In genomic region chrX:19625612-19626011, GRCh38 we compare ENCODE assay signal across 10 cellular contexts.
DNase-seq lines count a peak whose midpoint lies in the region; ATAC-seq, FAIRE-seq and TF ChIP-seq lines count a peak whose summit lies in the region.
"Had no signal": no experiment of that assay in that cellular context is flagged by ENCODE, and none has a peak within 500 bp of the region (broad histone marks: within the 10 kb centered on the region; RNA-seq: fewer than 3 reads in every experiment).

No MANE protein-coding gene starts in this region.

- H3K27me3 Mint-ChIP-seq in stimulated activated memory B cell treated with anti-CD40 and anti-IgM and Interleukin-4, amounts not matched to agents 10 μg/mL and 1 μg/mL and 100 μg/mL, for 72 hours = no peaks in the 10 kb centered on the region

- H3K27ac Mint-ChIP-seq in stimulated activated memory B cell treated with anti-CD40 and anti-IgM and Interleukin-4, amounts not matched to agents 10 μg/mL and 1 μg/mL and 100 μg/mL, for 72 hours = peak overlapping the region; percentile 35

- no peaks in the 10 kb centered on the region for H3K9me3 ChIP-seq in keratinocyte (ENCODE audit: control insufficient read depth, low read depth, low read length)
- H3K9me3 ChIP-seq: adrenal gland, heart right ventricle had no signal

- no peak overlapping the region for H2AFZ ChIP-seq in keratinocyte (ENCODE audit: control insufficient read depth, low read length)

- peak; percentile 75 for FAIRE-seq in keratinocyte (lab: Jason Lieb, UNC)

- TF ChIP-seq CTCF in keratinocyte (optimal IDR thresholded peaks at IDR 0.05 in 1 of 3, IDR thresholded peaks at IDR 0.05 in 1 of 3, conservative IDR thresholded peaks at IDR 0.05 in 1 of 3; ENCODE audit: extremely low read depth in 1 of 3, insufficient read depth in 2 of 3, low read length in 3 of 3) = no peak

- H3K4me3 ChIP-seq in keratinocyte (ENCODE audit: control insufficient read depth in 2 of 3, extremely low read depth in 1 of 3, insufficient read depth in 2 of 3, low read depth in 1 of 3, low read length in 3 of 3) = no peak overlapping the region
- H3K4me3 ChIP-seq: adrenal gland, heart right ventricle had no signal

- no peak overlapping the region for H3K9ac ChIP-seq in keratinocyte (ENCODE audit: control insufficient read depth, extremely low read depth, insufficient read depth, low read length)

- DNase-seq in NK-92 treated with Interleukin-12 subunit alpha and Interleukin-12 subunit beta, amount 100 ng/mL, for 24 hours (lab: John Stamatoyannopoulos, UW) = peak; percentile 51
- no peak for DNase-seq in NK-92 (lab: John Stamatoyannopoulos, UW; ENCODE audit: unreplicated experiment)
- DNase-seq in activated T-cell treated with anti-CD3 and anti-CD28 coated beads for 4 hours = peak; percentile 11
- no peak for DNase-seq in keratinocyte (ENCODE audit: low read depth, low spot score)
- DNase-seq in AG08395 (ENCODE audit: low spot score) = no peak
- DNase-seq in NCI-H345 (lab: John Stamatoyannopoulos, UW) = no peak
- no peak for DNase-seq in caudate nucleus (lab: John Stamatoyannopoulos, UW)
- DNase-seq: adrenal gland, heart right ventricle had no signal

- H4K20me1 ChIP-seq in keratinocyte (ENCODE audit: control insufficient read depth, extremely low read depth, insufficient read depth, low read length) = no peaks in the 10 kb centered on the region

- no peaks in the 10 kb centered on the region for H3K27me3 ChIP-seq in keratinocyte (ENCODE audit: control insufficient read depth, extremely low read depth, insufficient read depth, low read length)
- H3K27me3 ChIP-seq: adrenal gland, heart right ventricle had no signal

- H3K4me1 ChIP-seq in keratinocyte (ENCODE audit: control insufficient read depth, extremely low read depth, insufficient read depth, low read length) = peaks cover 19% of the 10 kb centered on the region
- H3K4me1 ChIP-seq: adrenal gland had no signal

- peak overlapping the region; percentile 34 for H3K27ac ChIP-seq in keratinocyte (ENCODE audit: control insufficient read depth, insufficient read depth, low read length)
- H3K27ac ChIP-seq in caudate nucleus (ENCODE audit: low read depth, low read length) = no peak overlapping the region
- H3K27ac ChIP-seq: adrenal gland had no signal

- peaks cover 30% of the 10 kb centered on the region for H3K4me1 Mint-ChIP-seq in stimulated activated memory B cell treated with anti-CD40 and anti-IgM and Interleukin-4, amounts not matched to agents 10 μg/mL and 1 μg/mL and 100 μg/mL, for 72 hours

- peaks cover 28% of the 10 kb centered on the region for H3K36me3 Mint-ChIP-seq in stimulated activated memory B cell treated with anti-CD40 and anti-IgM and Interleukin-4, amounts not matched to agents 10 μg/mL and 1 μg/mL and 100 μg/mL, for 72 hours

- no peaks in the 10 kb centered on the region for H3K36me3 ChIP-seq in keratinocyte (ENCODE audit: control insufficient read depth in 2 of 2, extremely low read depth in 1 of 2, insufficient read depth in 2 of 2, low read length in 2 of 2)
- H3K36me3 ChIP-seq: adrenal gland, heart right ventricle had no signal

- H3K4me2 ChIP-seq in keratinocyte (ENCODE audit: control insufficient read depth, extremely low read depth, insufficient read depth, low read depth, low read length) = no peak overlapping the region

- no peaks in the 10 kb centered on the region for H3K79me2 ChIP-seq in keratinocyte (ENCODE audit: control insufficient read depth, insufficient read depth, low read length)

- dilution Hi-C loops in keratinocyte (cut with MboI; ENCODE audit: extremely low pct_ligation_motif_present, low sequenced_read_pairs) = no loop called here

- H3K4me3 Mint-ChIP-seq in stimulated activated memory B cell treated with anti-CD40 and anti-IgM and Interleukin-4, amounts not matched to agents 10 μg/mL and 1 μg/mL and 100 μg/mL, for 72 hours = no peak overlapping the region

- no peaks in the 10 kb centered on the region for H3K9me3 Mint-ChIP-seq in stimulated activated memory B cell treated with anti-CD40 and anti-IgM and Interleukin-4, amounts not matched to agents 10 μg/mL and 1 μg/mL and 100 μg/mL, for 72 hours

- no peaks in the 10 kb centered on the region for H3K9me1 ChIP-seq in keratinocyte (ENCODE audit: control insufficient read depth, extremely low read depth, insufficient read depth, low read length)

- no peak for ATAC-seq in stimulated activated memory B cell treated with anti-CD40 and anti-IgM and Interleukin-4, amounts not matched to agents 10 μg/mL and 1 μg/mL and 100 μg/mL, for 72 hours

Comparison
In these comparisons a context has a peak if more than half of its experiments do, and no peak if none do; other contexts are left out.
1. DNase-seq: peak in NK-92 treated with Interleukin-12 subunit alpha and Interleukin-12 subunit beta, amount 100 ng/mL, for 24 hours (single experiment) and activated T-cell treated with anti-CD3 and anti-CD28 coated beads for 4 hours (single experiment); none in NK-92 (single experiment), keratinocyte (single experiment), AG08395 (single experiment), NCI-H345 (single experiment) and caudate nucleus (0 of 61).